1 cellular context compared by ENCODE assay signal in genomic region chr6:6008648-6009421, GRCh38.
TF ChIP-seq lines count a peak whose summit lies in the region.

No MANE protein-coding gene starts in this region.

TF ChIP-seq in HEK293, 187 proteins besides CTCF, POLR2A, EP300 and RAD21 (continued from another document):
- TF ChIP-seq TSHZ1 (tag by site-specific recombination; IDR thresholded peaks at IDR 0.05; ENCODE audit: borderline replicate concordance) = no peak
- no peak for TF ChIP-seq INSM2 (tag by site-specific recombination; IDR thresholded peaks at IDR 0.05)
- peak; percentile 85 for TF ChIP-seq ZNF335 (tag by site-specific recombination; conservative IDR thresholded peaks at IDR 0.05)
- TF ChIP-seq ZNF623 (tag by site-specific recombination; IDR thresholded peaks at IDR 0.05) = no peak
- TF ChIP-seq YY2 (tag by site-specific recombination; IDR thresholded peaks at IDR 0.05) = no peak
- no peak for TF ChIP-seq ZNF362 (tag by site-specific recombination; IDR thresholded peaks at IDR 0.05)
- no peak for TF ChIP-seq ZNF140 (tag by site-specific recombination; IDR thresholded peaks at IDR 0.05)
- no peak for TF ChIP-seq ZNF148 (tag by site-specific recombination; IDR thresholded peaks at IDR 0.05; ENCODE audit: borderline replicate concordance)
- no peak for TF ChIP-seq ZNF501 (tag by site-specific recombination; IDR thresholded peaks at IDR 0.05)
- TF ChIP-seq ZNF664 (tag by site-specific recombination; IDR thresholded peaks at IDR 0.05) = no peak
- no peak for TF ChIP-seq ZNF280C (tag by site-specific recombination; IDR thresholded peaks at IDR 0.05)
TF ChIP-seq in HEK293: peak in this region for 33.
